Comparison of ENCODE assay signal across 1 cellular context in the genomic region with DNA sequence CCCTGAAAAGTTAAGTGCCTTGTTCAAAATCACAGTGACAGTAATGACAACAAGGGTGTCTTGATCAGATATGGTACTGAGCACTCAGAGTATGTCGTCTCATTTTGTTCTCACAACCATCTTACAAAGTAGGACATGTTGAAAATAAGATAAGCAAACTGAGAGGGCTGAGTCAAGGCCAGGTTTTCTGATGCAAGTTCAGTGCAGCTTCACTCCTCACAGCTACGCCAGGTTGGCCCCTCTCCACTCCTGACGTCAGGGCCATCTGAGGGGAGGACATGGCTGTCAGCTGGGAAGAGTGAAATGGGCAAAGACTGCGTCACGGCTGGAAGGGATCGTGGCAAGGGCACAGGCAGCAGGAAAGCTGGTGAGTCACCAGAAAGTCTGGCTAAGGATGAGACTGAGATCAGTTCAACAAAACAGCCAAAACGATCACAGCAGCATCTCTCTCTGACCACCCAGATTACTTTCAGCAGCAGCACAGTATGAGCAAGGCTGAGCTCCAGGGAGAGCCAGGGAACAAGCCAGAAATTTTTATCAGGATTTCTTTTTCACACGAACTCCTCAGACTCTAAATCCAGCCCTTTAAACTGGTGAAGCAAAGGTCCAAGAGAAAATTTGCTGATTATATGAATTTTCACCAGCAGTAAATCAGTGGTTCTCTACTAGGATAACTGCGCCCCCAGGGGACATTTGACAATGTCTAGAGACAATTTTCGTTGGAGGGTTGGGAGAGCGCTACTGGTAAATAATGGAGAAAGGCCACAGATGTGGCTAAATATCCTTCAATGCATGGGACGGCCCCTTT.
TF ChIP-seq lines count a peak whose summit lies in the region.

No MANE protein-coding gene starts in this region.

TF ChIP-seq in K562, 482 proteins besides CTCF, POLR2A, EP300 and RAD21 (continued from another document and continues in another):
- TF ChIP-seq, protein P1, sequence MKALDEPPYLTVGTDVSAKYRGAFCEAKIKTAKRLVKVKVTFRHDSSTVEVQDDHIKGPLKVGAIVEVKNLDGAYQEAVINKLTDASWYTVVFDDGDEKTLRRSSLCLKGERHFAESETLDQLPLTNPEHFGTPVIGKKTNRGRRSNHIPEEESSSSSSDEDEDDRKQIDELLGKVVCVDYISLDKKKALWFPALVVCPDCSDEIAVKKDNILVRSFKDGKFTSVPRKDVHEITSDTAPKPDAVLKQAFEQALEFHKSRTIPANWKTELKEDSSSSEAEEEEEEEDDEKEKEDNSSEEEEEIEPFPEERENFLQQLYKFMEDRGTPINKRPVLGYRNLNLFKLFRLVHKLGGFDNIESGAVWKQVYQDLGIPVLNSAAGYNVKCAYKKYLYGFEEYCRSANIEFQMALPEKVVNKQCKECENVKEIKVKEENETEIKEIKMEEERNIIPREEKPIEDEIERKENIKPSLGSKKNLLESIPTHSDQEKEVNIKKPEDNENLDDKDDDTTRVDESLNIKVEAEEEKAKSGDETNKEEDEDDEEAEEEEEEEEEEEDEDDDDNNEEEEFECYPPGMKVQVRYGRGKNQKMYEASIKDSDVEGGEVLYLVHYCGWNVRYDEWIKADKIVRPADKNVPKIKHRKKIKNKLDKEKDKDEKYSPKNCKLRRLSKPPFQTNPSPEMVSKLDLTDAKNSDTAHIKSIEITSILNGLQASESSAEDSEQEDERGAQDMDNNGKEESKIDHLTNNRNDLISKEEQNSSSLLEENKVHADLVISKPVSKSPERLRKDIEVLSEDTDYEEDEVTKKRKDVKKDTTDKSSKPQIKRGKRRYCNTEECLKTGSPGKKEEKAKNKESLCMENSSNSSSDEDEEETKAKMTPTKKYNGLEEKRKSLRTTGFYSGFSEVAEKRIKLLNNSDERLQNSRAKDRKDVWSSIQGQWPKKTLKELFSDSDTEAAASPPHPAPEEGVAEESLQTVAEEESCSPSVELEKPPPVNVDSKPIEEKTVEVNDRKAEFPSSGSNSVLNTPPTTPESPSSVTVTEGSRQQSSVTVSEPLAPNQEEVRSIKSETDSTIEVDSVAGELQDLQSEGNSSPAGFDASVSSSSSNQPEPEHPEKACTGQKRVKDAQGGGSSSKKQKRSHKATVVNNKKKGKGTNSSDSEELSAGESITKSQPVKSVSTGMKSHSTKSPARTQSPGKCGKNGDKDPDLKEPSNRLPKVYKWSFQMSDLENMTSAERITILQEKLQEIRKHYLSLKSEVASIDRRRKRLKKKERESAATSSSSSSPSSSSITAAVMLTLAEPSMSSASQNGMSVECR (CRISPR knock-in tag; IDR thresholded peaks at IDR 0.05), result no peak
- TF ChIP-seq EZH2 (IDR thresholded peaks at IDR 0.05; ENCODE audit: borderline replicate concordance, low read depth, low read length) (no peak), SMAD3 (CRISPR knock-in tag; conservative IDR thresholded peaks at IDR 0.05) (no peak), PTTG1 (tag; IDR thresholded peaks at IDR 0.05; ENCODE audit: low read depth) (peak; percentile 26; the same call in 1 of the 2 replicates), ZNF695 (CRISPR knock-in tag; IDR thresholded peaks at IDR 0.05) (no peak), CAMTA2 (CRISPR knock-in tag; conservative IDR thresholded peaks at IDR 0.05) (no peak), RBM39 (optimal IDR thresholded peaks at IDR 0.05; ENCODE audit: low read depth, low read length) (no peak), THAP7 (CRISPR knock-in tag; IDR thresholded peaks at IDR 0.05) (no peak), CBX1 (IDR thresholded peaks at IDR 0.05; ENCODE audit: low read depth) (no peak), ESRRB (CRISPR knock-in tag; IDR thresholded peaks at IDR 0.05; ENCODE audit: borderline replicate concordance) (no peak), ZNF165 (CRISPR knock-in tag; IDR thresholded peaks at IDR 0.05; ENCODE audit: borderline replicate concordance) (no peak), ZBTB1 (CRISPR knock-in tag; IDR thresholded peaks at IDR 0.05; ENCODE audit: borderline replicate concordance, low read depth) (no peak), GATAD2B (IDR thresholded peaks at IDR 0.05; ENCODE audit: borderline replicate concordance) (no peak), ERF (CRISPR knock-in tag; IDR thresholded peaks at IDR 0.05) (no peak), SMARCC2 (IDR thresholded peaks at IDR 0.05; ENCODE audit: low read depth) (peak; percentile 76), ZNF354B (CRISPR knock-in tag; IDR thresholded peaks at IDR 0.05) (no peak), TRIM24 (IDR thresholded peaks at IDR 0.05) (peak; percentile 87 to 92), ZNF280B (CRISPR knock-in tag; IDR thresholded peaks at IDR 0.05) (no peak), KLF10 (CRISPR knock-in tag; IDR thresholded peaks at IDR 0.05) (no peak), ZNF512 (tag; IDR thresholded peaks at IDR 0.05) (no peak), HDAC2 (IDR thresholded peaks at IDR 0.05) (peak; percentile 96), CBX3 (IDR thresholded peaks at IDR 0.05; ENCODE audit: borderline replicate concordance in 1 of 2, low read length in 2 of 2) (0 out of 3 replicates have a peak, but pooled peaks of 1 of the 2 experiments have one; percentile 62), ZNF511 (CRISPR knock-in tag; IDR thresholded peaks at IDR 0.05) (no peak), NFE2 (IDR thresholded peaks at IDR 0.05; ENCODE audit: low read depth) (peak; percentile 62), DPF2 (IDR thresholded peaks at IDR 0.05) (peak; percentile 93), HDAC8 (tag; IDR thresholded peaks at IDR 0.05) (no peak), TCF7L2 (IDR thresholded peaks at IDR 0.05; ENCODE audit: low read depth, low read length) (no peak), NCOA1 (IDR thresholded peaks at IDR 0.05; ENCODE audit: low read depth) (peak; percentile 82), DMBX1 (CRISPR knock-in tag; IDR thresholded peaks at IDR 0.05; ENCODE audit: borderline replicate concordance) (no peak), SMAD4 (CRISPR knock-in tag; conservative IDR thresholded peaks at IDR 0.05) (peak; percentile 99), MEF2D (tag; conservative IDR thresholded peaks at IDR 0.05; ENCODE audit: low read depth) (no peak; the same call in 1 of the 2 replicates), ZNF23 (CRISPR knock-in tag; IDR thresholded peaks at IDR 0.05) (no peak), POLR2H (tag; IDR thresholded peaks at IDR 0.05; ENCODE audit: low read depth) (no peak), EP400 (IDR thresholded peaks at IDR 0.05) (peak; percentile 81)
- TF ChIP-seq, protein P2, sequence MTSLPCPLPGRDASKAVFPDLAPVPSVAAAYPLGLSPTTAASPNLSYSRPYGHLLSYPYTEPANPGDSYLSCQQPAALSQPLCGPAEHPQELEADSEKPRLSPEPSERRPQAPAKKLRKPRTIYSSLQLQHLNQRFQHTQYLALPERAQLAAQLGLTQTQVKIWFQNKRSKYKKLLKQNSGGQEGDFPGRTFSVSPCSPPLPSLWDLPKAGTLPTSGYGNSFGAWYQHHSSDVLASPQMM (CRISPR knock-in tag; IDR thresholded peaks at IDR 0.05), result no peak
- TF ChIP-seq, protein P3, sequence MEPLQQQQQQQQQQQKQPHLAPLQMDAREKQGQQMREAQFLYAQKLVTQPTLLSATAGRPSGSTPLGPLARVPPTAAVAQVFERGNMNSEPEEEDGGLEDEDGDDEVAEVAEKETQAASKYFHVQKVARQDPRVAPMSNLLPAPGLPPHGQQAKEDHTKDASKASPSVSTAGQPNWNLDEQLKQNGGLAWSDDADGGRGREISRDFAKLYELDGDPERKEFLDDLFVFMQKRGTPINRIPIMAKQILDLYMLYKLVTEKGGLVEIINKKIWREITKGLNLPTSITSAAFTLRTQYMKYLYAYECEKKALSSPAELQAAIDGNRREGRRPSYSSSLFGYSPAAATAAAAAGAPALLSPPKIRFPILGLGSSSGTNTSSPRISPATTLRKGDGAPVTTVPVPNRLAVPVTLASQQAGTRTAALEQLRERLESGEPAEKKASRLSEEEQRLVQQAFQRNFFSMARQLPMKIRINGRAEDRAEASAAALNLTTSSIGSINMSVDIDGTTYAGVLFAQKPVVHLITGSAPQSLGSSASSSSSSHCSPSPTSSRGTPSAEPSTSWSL (CRISPR knock-in tag; IDR thresholded peaks at IDR 0.05; ENCODE audit: borderline replicate concordance), result no peak
- TF ChIP-seq, protein P4, sequence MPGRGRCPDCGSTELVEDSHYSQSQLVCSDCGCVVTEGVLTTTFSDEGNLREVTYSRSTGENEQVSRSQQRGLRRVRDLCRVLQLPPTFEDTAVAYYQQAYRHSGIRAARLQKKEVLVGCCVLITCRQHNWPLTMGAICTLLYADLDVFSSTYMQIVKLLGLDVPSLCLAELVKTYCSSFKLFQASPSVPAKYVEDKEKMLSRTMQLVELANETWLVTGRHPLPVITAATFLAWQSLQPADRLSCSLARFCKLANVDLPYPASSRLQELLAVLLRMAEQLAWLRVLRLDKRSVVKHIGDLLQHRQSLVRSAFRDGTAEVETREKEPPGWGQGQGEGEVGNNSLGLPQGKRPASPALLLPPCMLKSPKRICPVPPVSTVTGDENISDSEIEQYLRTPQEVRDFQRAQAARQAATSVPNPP (IDR thresholded peaks at IDR 0.05; ENCODE audit: borderline replicate concordance, insufficient read depth, insufficient read length), result no peak
- TF ChIP-seq, protein P5, sequence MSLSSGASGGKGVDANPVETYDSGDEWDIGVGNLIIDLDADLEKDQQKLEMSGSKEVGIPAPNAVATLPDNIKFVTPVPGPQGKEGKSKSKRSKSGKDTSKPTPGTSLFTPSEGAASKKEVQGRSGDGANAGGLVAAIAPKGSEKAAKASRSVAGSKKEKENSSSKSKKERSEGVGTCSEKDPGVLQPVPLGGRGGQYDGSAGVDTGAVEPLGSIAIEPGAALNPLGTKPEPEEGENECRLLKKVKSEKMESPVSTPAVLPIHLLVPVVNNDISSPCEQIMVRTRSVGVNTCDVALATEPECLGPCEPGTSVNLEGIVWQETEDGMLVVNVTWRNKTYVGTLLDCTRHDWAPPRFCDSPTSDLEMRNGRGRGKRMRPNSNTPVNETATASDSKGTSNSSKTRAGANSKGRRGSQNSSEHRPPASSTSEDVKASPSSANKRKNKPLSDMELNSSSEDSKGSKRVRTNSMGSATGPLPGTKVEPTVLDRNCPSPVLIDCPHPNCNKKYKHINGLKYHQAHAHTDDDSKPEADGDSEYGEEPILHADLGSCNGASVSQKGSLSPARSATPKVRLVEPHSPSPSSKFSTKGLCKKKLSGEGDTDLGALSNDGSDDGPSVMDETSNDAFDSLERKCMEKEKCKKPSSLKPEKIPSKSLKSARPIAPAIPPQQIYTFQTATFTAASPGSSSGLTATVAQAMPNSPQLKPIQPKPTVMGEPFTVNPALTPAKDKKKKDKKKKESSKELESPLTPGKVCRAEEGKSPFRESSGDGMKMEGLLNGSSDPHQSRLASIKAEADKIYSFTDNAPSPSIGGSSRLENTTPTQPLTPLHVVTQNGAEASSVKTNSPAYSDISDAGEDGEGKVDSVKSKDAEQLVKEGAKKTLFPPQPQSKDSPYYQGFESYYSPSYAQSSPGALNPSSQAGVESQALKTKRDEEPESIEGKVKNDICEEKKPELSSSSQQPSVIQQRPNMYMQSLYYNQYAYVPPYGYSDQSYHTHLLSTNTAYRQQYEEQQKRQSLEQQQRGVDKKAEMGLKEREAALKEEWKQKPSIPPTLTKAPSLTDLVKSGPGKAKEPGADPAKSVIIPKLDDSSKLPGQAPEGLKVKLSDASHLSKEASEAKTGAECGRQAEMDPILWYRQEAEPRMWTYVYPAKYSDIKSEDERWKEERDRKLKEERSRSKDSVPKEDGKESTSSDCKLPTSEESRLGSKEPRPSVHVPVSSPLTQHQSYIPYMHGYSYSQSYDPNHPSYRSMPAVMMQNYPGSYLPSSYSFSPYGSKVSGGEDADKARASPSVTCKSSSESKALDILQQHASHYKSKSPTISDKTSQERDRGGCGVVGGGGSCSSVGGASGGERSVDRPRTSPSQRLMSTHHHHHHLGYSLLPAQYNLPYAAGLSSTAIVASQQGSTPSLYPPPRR (CRISPR knock-in tag; IDR thresholded peaks at IDR 0.05; ENCODE audit: borderline replicate concordance), result no peak
